ENCODE assay signal across 1 cellular context in genomic region chr22:32474635-32475427, GRCh38.
TF ChIP-seq lines count a peak whose summit lies in the region.

Gene FBXO7, plus strand, starts transcription at chr22:32474811. Its CDS starts 192 bp downstream, at chr22:32475003.

TF ChIP-seq in HepG2, 621 proteins besides CTCF, POLR2A, EP300 and RAD21 (continued from another document and continues in another):
- TF ChIP-seq PRDM4 (CRISPR knock-in tag; IDR thresholded peaks at IDR 0.05; ENCODE audit: borderline replicate concordance) (no peak; the same call in 1 of the 2 replicates), FOXA3 (CRISPR knock-in tag; IDR thresholded peaks at IDR 0.05) (no peak; the same call in 1 of the 2 replicates), CSRNP2 (CRISPR knock-in tag; conservative IDR thresholded peaks at IDR 0.05; ENCODE audit: low read depth) (no peak), RNF2 (conservative IDR thresholded peaks at IDR 0.05; ENCODE audit: low read depth) (no peak; the same call in 1 of the 2 replicates), SMARCC2 (IDR thresholded peaks at IDR 0.05) (no peak), ZFP62 (CRISPR knock-in tag; IDR thresholded peaks at IDR 0.05) (0 out of 2 replicates have a peak, but pooled peaks have one; percentile 25), MIXL1 (CRISPR knock-in tag; IDR thresholded peaks at IDR 0.05) (no peak), ZBTB26 (CRISPR knock-in tag; IDR thresholded peaks at IDR 0.05; ENCODE audit: borderline replicate concordance) (peak; percentile 32; the same call in 1 of the 2 replicates), ARNT (IDR thresholded peaks at IDR 0.05) (no peak), ZNF530 (CRISPR knock-in tag; IDR thresholded peaks at IDR 0.05; ENCODE audit: low read depth) (no peak), CENPT (CRISPR knock-in tag; IDR thresholded peaks at IDR 0.05; ENCODE audit: low read depth) (no peak), LBX2 (CRISPR knock-in tag; IDR thresholded peaks at IDR 0.05; ENCODE audit: borderline replicate concordance) (no peak), ZFAT (CRISPR knock-in tag; conservative IDR thresholded peaks at IDR 0.05) (no peak), HCFC1 (IDR thresholded peaks at IDR 0.05; ENCODE audit: low read depth, low read length) (0 out of 2 replicates have a peak, but pooled peaks have one; percentile 21), ZGPAT (CRISPR knock-in tag; IDR thresholded peaks at IDR 0.05) (peak; percentile 92), ZNF646 (CRISPR knock-in tag; IDR thresholded peaks at IDR 0.05) (0 out of 2 replicates have a peak, but pooled peaks have one; percentile 51), ZNF318 (CRISPR knock-in tag; IDR thresholded peaks at IDR 0.05) (no peak), RORA (CRISPR knock-in tag; IDR thresholded peaks at IDR 0.05) (no peak), SMYD3 (CRISPR knock-in tag; IDR thresholded peaks at IDR 0.05) (peak; percentile 80; the same call in 1 of the 2 replicates), ZNF33B (CRISPR knock-in tag; IDR thresholded peaks at IDR 0.05) (no peak), DMTF1 (CRISPR knock-in tag; IDR thresholded peaks at IDR 0.05) (0 out of 2 replicates have a peak, but pooled peaks have one; percentile 58), ZNF75D (CRISPR knock-in tag; IDR thresholded peaks at IDR 0.05; ENCODE audit: borderline replicate concordance) (peak; percentile 26; the same call in 1 of the 2 replicates), MYNN (CRISPR knock-in tag; IDR thresholded peaks at IDR 0.05; ENCODE audit: low read depth) (no peak), PHF20 (CRISPR knock-in tag; IDR thresholded peaks at IDR 0.05) (peak; percentile 39; the same call in 1 of the 2 replicates), ZBTB14 (CRISPR knock-in tag; IDR thresholded peaks at IDR 0.05) (no peak; the same call in 1 of the 2 replicates)
